In genomic region chr4:140497776-140498636, GRCh38 we compare ENCODE assay signal across 10 cellular contexts. TPM values are rescaled to one million over a fixed set of nuclear protein-coding genes. Genes with fewer than 3 reads are reported as not detected.
DNase-seq lines count a peak whose midpoint lies in the region; ATAC-seq, FAIRE-seq and TF ChIP-seq lines count a peak whose summit lies in the region.
"Had no signal": no experiment of that assay in that cellular context is flagged by ENCODE, and none has a peak within 500 bp of the region (broad histone marks: within the 10 kb centered on the region; RNA-seq: fewer than 3 reads in every experiment).

TSS of gene MGAT4D (minus strand) at chr4:140498293. CDS start at chr4:140498222, 71 bp downstream.

- POLR2A ChIA-PET in AG04450 (lab: Yijun Ruan, JAX) = no interaction called here
- POLR2A ChIA-PET in endothelial cell of umbilical vein (lab: Charles Lee) = no interaction called here
- POLR2A ChIA-PET in naive thymus-derived CD8-positive, alpha-beta T cell (lab: Charles Lee) = no interaction called here

- in situ Hi-C loops in KBM-7 (cut with MboI; ENCODE audit: low pct_unique_long_range_greater_than_20kb, low sequenced_read_pairs) = no loop called here

- no peak for DNase-seq in AG04450 (ENCODE audit: low read depth, low spot score)
- DNase-seq in KBM-7 = peak; percentile 7
- no peak for DNase-seq in endothelial cell of umbilical vein (ENCODE audit: low read depth, low spot score)
- peak in 2 of 10 donors; percentile 14 to 18 for DNase-seq in naive thymus-derived CD8-positive, alpha-beta T cell
- no peak for DNase-seq in NCI-H1930 (lab: John Stamatoyannopoulos, UW)
- DNase-seq in activated CD4-positive, CD25-positive, alpha-beta regulatory T cell (lab: John Stamatoyannopoulos, UW) = no peak
- DNase-seq: DMS153 had no signal

- dilution Hi-C loops in endothelial cell of umbilical vein (cut with MboI; ENCODE audit: extremely low pct_ligation_motif_present, low sequenced_read_pairs) = no loop called here

- no peaks in the 10 kb centered on the region for H3K9me1 ChIP-seq in endothelial cell of umbilical vein (replicated peaks; ENCODE audit: control insufficient read depth, extremely low read depth, insufficient read depth, low read length)

- no peaks in the 10 kb centered on the region for H3K4me1 ChIP-seq in endothelial cell of umbilical vein (ENCODE audit: control insufficient read depth, extremely low read depth, insufficient read depth, low read length)

- no peak within 1 kb of the TSS for H3K27ac Mint-ChIP-seq in naive thymus-derived CD8-positive, alpha-beta T cell

- peaks cover 37% of the 10 kb centered on the region for H3K27me3 ChIP-seq in AG04450 (ENCODE audit: control insufficient read depth, insufficient read depth, low read length)
- H3K27me3 ChIP-seq in endothelial cell of umbilical vein (ENCODE audit: control insufficient read depth in 2 of 2, insufficient read depth in 2 of 2, low read length in 2 of 2) = peaks cover 30 to 63% of the 10 kb centered on the region in 2 experiments

- peak within 1 kb of the TSS; percentile 43 to 76 (median 70) for H3K4me3 Mint-ChIP-seq in naive thymus-derived CD8-positive, alpha-beta T cell

- no peak within 1 kb of the TSS for H3K9ac ChIP-seq in endothelial cell of umbilical vein (replicated peaks; ENCODE audit: extremely low read depth, insufficient read depth, low read length)

- ATAC-seq in naive thymus-derived CD8-positive, alpha-beta T cell = peak; percentile 59 to 61
- ATAC-seq in HG03378 (IDR thresholded peaks at IDR 0.05; ENCODE audit: unreplicated experiment) = no peak
- no peak for ATAC-seq in GM19455 (IDR thresholded peaks at IDR 0.05; ENCODE audit: unreplicated experiment)
- ATAC-seq: body of pancreas had no signal

- H3K9me3 Mint-ChIP-seq in naive thymus-derived CD8-positive, alpha-beta T cell = no peaks in the 10 kb centered on the region

- FAIRE-seq in endothelial cell of umbilical vein (lab: Jason Lieb, UNC) = no peak

- no peak within 1 kb of the TSS for H3K4me2 ChIP-seq in endothelial cell of umbilical vein (ENCODE audit: insufficient read depth, low read length)

- H3K79me2 ChIP-seq in endothelial cell of umbilical vein (ENCODE audit: control insufficient read depth, insufficient read depth, low read length) = no peaks in the 10 kb centered on the region

- H3K9me3 ChIP-seq in AG04450 (ENCODE audit: control insufficient read depth, insufficient read depth, low read length) (peaks cover 4% of the 10 kb centered on the region; the same call in 1 of the 2 replicates), endothelial cell of umbilical vein (replicated peaks; ENCODE audit: control insufficient read depth, insufficient read depth, low read length) (no peaks in the 10 kb centered on the region)
- H3K9me3 ChIP-seq: body of pancreas had no signal

- no TSS peak for BruUV-seq in endothelial cell of umbilical vein (replicated peaks; lab: Mats Ljungman, UMichigan)

- CTCF ChIA-PET in AG04450 (lab: Charles Lee) (interaction anchor here (0.9 kb wide), 1 partner anchor 26 kb away, joined by 3 read pairs; the partner anchor contains the start of gene ELMOD2), endothelial cell of umbilical vein (lab: Charles Lee) (no interaction called here)

- H3K4me1 Mint-ChIP-seq in naive thymus-derived CD8-positive, alpha-beta T cell = peaks cover 3 to 15% (median 7%) of the 10 kb centered on the region in 4 donors

- TF ChIP-seq POLR2A in endothelial cell of umbilical vein (IDR thresholded peaks at IDR 0.05; ENCODE audit: low read depth, low read length) = no peak

- no peak within 1 kb of the TSS for H2AFZ ChIP-seq in endothelial cell of umbilical vein (ENCODE audit: low read depth, low read length)

- H3K27me3 Mint-ChIP-seq in naive thymus-derived CD8-positive, alpha-beta T cell = peaks cover 37 to 89% (median 50%) of the 10 kb centered on the region in 5 donors

- no peaks in the 10 kb centered on the region for H4K20me1 ChIP-seq in endothelial cell of umbilical vein (replicated peaks; ENCODE audit: control insufficient read depth, extremely low read depth, insufficient read depth, low read length)

- peak within 1 kb of the TSS; percentile 5; the same call in 1 of the 2 replicates for H3K4me3 ChIP-seq in AG04450 (ENCODE audit: low read depth, low read length)
- H3K4me3 ChIP-seq in endothelial cell of umbilical vein (replicated peaks in 1 of 3; ENCODE audit: insufficient read depth in 1 of 3, low read depth in 1 of 3, low read length in 3 of 3) = no peak within 1 kb of the TSS
- H3K4me3 ChIP-seq: body of pancreas had no signal

- no peak for TF ChIP-seq CTCF in AG04450 (IDR thresholded peaks at IDR 0.05; ENCODE audit: low read depth, low read length)
- no peak for TF ChIP-seq CTCF in endothelial cell of umbilical vein (IDR thresholded peaks at IDR 0.05; ENCODE audit: extremely low read depth in 1 of 2, insufficient read depth in 1 of 2, low read depth in 1 of 2, low read length in 2 of 2)

- no peaks in the 10 kb centered on the region for H3K36me3 Mint-ChIP-seq in naive thymus-derived CD8-positive, alpha-beta T cell

- H3K27ac ChIP-seq in AG04450 (ENCODE audit: low read depth, low read length) (no peak within 1 kb of the TSS), endothelial cell of umbilical vein (ENCODE audit: insufficient read depth, low read depth, low read length) (no peak within 1 kb of the TSS)
- H3K27ac ChIP-seq: body of pancreas had no signal

- H3K36me3 ChIP-seq in endothelial cell of umbilical vein (ENCODE audit: control insufficient read depth in 2 of 2, extremely low read depth in 1 of 2, insufficient read depth in 2 of 2, low read length in 2 of 2) = no peaks in the 10 kb centered on the region

- intact Hi-C loops in endothelial cell of umbilical vein (cut with micrococcal nuclease) = no loop called here

TF ChIP-seq in endothelial cell of umbilical vein, 7 proteins besides CTCF, POLR2A, EP300 and RAD21:
- TF ChIP-seq MAX (IDR thresholded peaks at IDR 0.05; ENCODE audit: insufficient read depth, insufficient read length) = no peak
- TF ChIP-seq EZH2 (IDR thresholded peaks at IDR 0.05; ENCODE audit: borderline replicate concordance, low read depth, low read length, severe bottlenecking) = peak; percentile 85

RNA-seq across cellular contexts. Expression of gene MGAT4D, which starts in this region (rescaled TPM):
- not detected in 2 replicates for polyA plus RNA-seq in AG04450 (2011; rRNA removed)
- polyA minus RNA-seq in AG04450 (2011; rRNA and poly(A)+ RNA removed) = not detected in 2 replicates
- not detected in 2 replicates for total RNA-seq in endothelial cell of umbilical vein
- not detected in 2 replicates for polyA plus RNA-seq in endothelial cell of umbilical vein
- not detected in 2 replicates for polyA plus RNA-seq in endothelial cell of umbilical vein (2011; cell fraction: cytosol; rRNA removed)
- polyA plus RNA-seq in endothelial cell of umbilical vein (2011; cell fraction: nucleus; rRNA removed) = not detected in 2 replicates
- not detected in 2 replicates for polyA plus RNA-seq in endothelial cell of umbilical vein (2012)
- polyA minus RNA-seq in endothelial cell of umbilical vein = not detected in 2 replicates
- not detected for polyA minus RNA-seq in endothelial cell of umbilical vein (2011; cell fraction: cytosol; rRNA and poly(A)+ RNA removed)
- polyA minus RNA-seq in endothelial cell of umbilical vein (2011; cell fraction: nucleus; rRNA and poly(A)+ RNA removed) = not detected in 2 replicates
- total RNA-seq in naive thymus-derived CD8-positive, alpha-beta T cell = not detected
- not detected for polyA plus RNA-seq in naive thymus-derived CD8-positive, alpha-beta T cell
- total RNA-seq: body of pancreas had no signal

Comparison
In these comparisons a context has a peak if more than half of its experiments do, and no peak if none do; other contexts are left out.
1. Peak in ATAC-seq in naive thymus-derived CD8-positive, alpha-beta T cell; RNA of the gene not detected or under 1 TPM.